Comparison of ENCODE assay signal across 19 cellular contexts in genomic region chr5:14579246-14579645, GRCh38.
"Had no signal": no experiment of that assay in that cellular context is flagged by ENCODE, and none has a peak within 500 bp of the region (broad histone marks: within the 10 kb centered on the region; RNA-seq: fewer than 3 reads in every experiment).

No MANE protein-coding gene starts in this region.

- H3K36me3 ChIP-seq: esophagus squamous epithelium, gastrocnemius medialis, heart right ventricle, left lung, lower lobe of right lung had no signal

- H3K27ac ChIP-seq: coronary artery, dorsolateral prefrontal cortex, esophagus squamous epithelium, gastrocnemius medialis, heart right ventricle, left lung, lower lobe of right lung had no signal

- H3K9me3 ChIP-seq: esophagus squamous epithelium, gastrocnemius medialis, heart right ventricle, left lung, lower lobe of right lung, mucosa of descending colon had no signal

- DNase-seq: dermis blood vessel endothelial cell; dorsolateral prefrontal cortex; effector CD4-positive, alpha-beta T cell; effector memory CD4-positive, alpha-beta T cell; esophagus squamous epithelium; gastrocnemius medialis; glutamatergic neuron; head of caudate nucleus; heart right ventricle; hippocampal formation; left cardiac atrium; left lung; left ventricle myocardium superior; lower lobe of right lung; mesenchymal stem cell; mucosa of descending colon; naive B cell; naive thymus-derived CD8-positive, alpha-beta T cell had no signal

- H3K4me3 ChIP-seq: coronary artery, dorsolateral prefrontal cortex, esophagus squamous epithelium, gastrocnemius medialis, heart right ventricle, left lung, lower lobe of right lung, mucosa of descending colon had no signal

- ATAC-seq: gastrocnemius medialis; heart right ventricle; left cardiac atrium; left lung; left ventricle myocardium superior; lower lobe of right lung; mucosa of descending colon; naive thymus-derived CD8-positive, alpha-beta T cell had no signal
